28 cellular contexts compared by ENCODE assay signal in genomic region chr3:54519493-54519892, GRCh38.
"Had no signal": no experiment of that assay in that cellular context is flagged by ENCODE, and none has a peak within 500 bp of the region (broad histone marks: within the 10 kb centered on the region; RNA-seq: fewer than 3 reads in every experiment).

No MANE protein-coding gene starts in this region.

- H3K36me3 ChIP-seq: stomach, suprapubic skin, thoracic aorta, thyroid gland, tibial artery, tibial nerve, transverse colon, upper lobe of left lung, upper lobe of right lung, uterus, vagina had no signal

- H3K27ac ChIP-seq: stomach, suprapubic skin, testis, thoracic aorta, thyroid gland, tibial artery, transverse colon, upper lobe of left lung, upper lobe of right lung, uterus, vagina had no signal

- ATAC-seq: stimulated activated memory B cell treated with anti-CD40 and anti-IgM and Interleukin-4, amounts not matched to agents 10 μg/mL and 1 μg/mL and 100 μg/mL, for 72 hours; stimulated activated naive B cell treated with anti-CD40 and anti-IgM and Interleukin-4, amounts not matched to agents 10 μg/mL and 1 μg/mL and 100 μg/mL, for 72 hours; stimulated activated naive CD8-positive, alpha-beta T cell treated with anti-CD3 and anti-CD28 coated beads, Interleukin-15, amount 100 ng/mL, for 72 hours; stimulated activated naive CD8-positive, alpha-beta T cell treated with anti-CD3 and anti-CD28 coated beads, Interleukin-15, Interleukin-2, amounts not matched to agents 100 U/mL and 50 U/mL, for 24 hours; upper lobe of right lung had no signal

- H3K36me3 Mint-ChIP-seq: stimulated activated effector memory CD8-positive, alpha-beta T cell treated with anti-CD3 and anti-CD28 coated beads, Interleukin-12 subunit alpha, Interleukin-12 subunit beta, amount 100 ng/mL, for 72 hours; stimulated activated memory B cell treated with anti-CD40 and anti-IgM and Interleukin-4, amounts not matched to agents 10 μg/mL and 1 μg/mL and 100 μg/mL, for 72 hours; stimulated activated naive B cell treated with anti-CD40 and anti-IgM and Interleukin-4, amounts not matched to agents 10 μg/mL and 1 μg/mL and 100 μg/mL, for 72 hours; type B pancreatic cell had no signal

- H3K4me3 Mint-ChIP-seq: stimulated activated effector memory CD8-positive, alpha-beta T cell treated with anti-CD3 and anti-CD28 coated beads, Interleukin-12 subunit alpha, Interleukin-12 subunit beta, amount 100 ng/mL, for 72 hours; stimulated activated memory B cell treated with anti-CD40 and anti-IgM and Interleukin-4, amounts not matched to agents 10 μg/mL and 1 μg/mL and 100 μg/mL, for 72 hours; stimulated activated naive B cell treated with anti-CD40 and anti-IgM and Interleukin-4, amounts not matched to agents 10 μg/mL and 1 μg/mL and 100 μg/mL, for 72 hours; stimulated activated naive CD8-positive, alpha-beta T cell treated with anti-CD3 and anti-CD28 coated beads, Interleukin-15, amount 100 ng/mL, for 72 hours; stimulated activated naive CD8-positive, alpha-beta T cell treated with anti-CD3 and anti-CD28 coated beads, Interleukin-15, Interleukin-2, amounts not matched to agents 100 ng/mL and 50 ng/mL, for 24 hours; type B pancreatic cell had no signal

- H3K27me3 ChIP-seq: stomach, suprapubic skin, testis, thyroid gland, tibial artery, tibial nerve, transverse colon, upper lobe of left lung, upper lobe of right lung, uterus, vagina had no signal

- H3K27me3 Mint-ChIP-seq: stimulated activated memory B cell treated with anti-CD40 and anti-IgM and Interleukin-4, amounts not matched to agents 10 μg/mL and 1 μg/mL and 100 μg/mL, for 72 hours; stimulated activated naive B cell treated with anti-CD40 and anti-IgM and Interleukin-4, amounts not matched to agents 10 μg/mL and 1 μg/mL and 100 μg/mL, for 72 hours; stimulated activated naive CD8-positive, alpha-beta T cell treated with anti-CD3 and anti-CD28 coated beads, Interleukin-15, amount 100 ng/mL, for 72 hours; stimulated activated naive CD8-positive, alpha-beta T cell treated with anti-CD3 and anti-CD28 coated beads, Interleukin-15, Interleukin-2, amounts not matched to agents 100 ng/mL and 50 ng/mL, for 24 hours had no signal

- H3K9me3 ChIP-seq: suprapubic skin, testis, thoracic aorta, thyroid gland, upper lobe of right lung, uterus, vagina had no signal

- H3K4me3 ChIP-seq: stomach, suprapubic skin, testis, thoracic aorta, thyroid gland, tibial artery, tibial nerve, transverse colon, upper lobe of left lung, upper lobe of right lung, uterus, vagina had no signal

- H3K4me1 ChIP-seq: stomach, testis, thyroid gland, tibial artery, tibial nerve, transverse colon, upper lobe of left lung, upper lobe of right lung, uterus, vagina had no signal

- H3K27ac Mint-ChIP-seq: stimulated activated effector memory CD8-positive, alpha-beta T cell treated with anti-CD3 and anti-CD28 coated beads, Interleukin-12 subunit alpha, Interleukin-12 subunit beta, amount 100 ng/mL, for 72 hours; stimulated activated memory B cell treated with anti-CD40 and anti-IgM and Interleukin-4, amounts not matched to agents 10 μg/mL and 1 μg/mL and 100 μg/mL, for 72 hours; stimulated activated naive B cell treated with anti-CD40 and anti-IgM and Interleukin-4, amounts not matched to agents 10 μg/mL and 1 μg/mL and 100 μg/mL, for 72 hours; stimulated activated naive CD8-positive, alpha-beta T cell treated with anti-CD3 and anti-CD28 coated beads, Interleukin-15, amount 100 ng/mL, for 72 hours; stimulated activated naive CD8-positive, alpha-beta T cell treated with anti-CD3 and anti-CD28 coated beads, Interleukin-15, Interleukin-2, amounts not matched to agents 100 ng/mL and 50 ng/mL, for 24 hours; type B pancreatic cell had no signal

- DNase-seq: stimulated activated CD4-positive, alpha-beta T cell treated with anti-CD3 and anti-CD28 coated beads, Interleukin-2, amount 100 ng/mL, for 48 hours; stimulated activated CD4-positive, alpha-beta T cell treated with anti-CD3 and anti-CD28 coated beads, Interleukin-4, amount 100 ng/mL, for 1 hour; stimulated activated CD4-positive, alpha-beta T cell treated with anti-CD3 and anti-CD28 coated beads, Interleukin-4, amount 100 ng/mL, for 24 hours; stimulated activated CD4-positive, alpha-beta T cell treated with anti-CD3 and anti-CD28 coated beads, Interleukin-4, amount 100 ng/mL, for 4 hours; stimulated activated CD8-positive, alpha-beta memory T cell treated with anti-CD3 and anti-CD28 coated beads, Interleukin-4, amount 100 ng/mL, for 48 hours; stimulated activated naive B cell treated with anti-CD40 and anti-IgM and Interleukin-4, amounts not matched to agents 10 μg/mL and 1 μg/mL and 100 μg/mL, for 72 hours; stimulated activated naive CD4-positive, alpha-beta T cell; stimulated activated naive CD4-positive, alpha-beta T cell treated with Interleukin-2 at 50 U/mL for 16 hours; stimulated activated naive CD8-positive, alpha-beta T cell treated with anti-CD3 and anti-CD28 coated beads, Interleukin-15, amount 100 ng/mL, for 72 hours; stimulated activated naive CD8-positive, alpha-beta T cell treated with anti-CD3 and anti-CD28 coated beads, Interleukin-15, Interleukin-2, amounts not matched to agents 100 U/mL and 50 U/mL, for 24 hours; stomach; substantia nigra; testis; thyroid gland; transverse colon; trophoblast cell; upper lobe of left lung; upper lobe of right lung; uterus had no signal

- H3K4me1 Mint-ChIP-seq: stimulated activated effector memory CD8-positive, alpha-beta T cell treated with anti-CD3 and anti-CD28 coated beads, Interleukin-12 subunit alpha, Interleukin-12 subunit beta, amount 100 ng/mL, for 72 hours; stimulated activated memory B cell treated with anti-CD40 and anti-IgM and Interleukin-4, amounts not matched to agents 10 μg/mL and 1 μg/mL and 100 μg/mL, for 72 hours; stimulated activated naive B cell treated with anti-CD40 and anti-IgM and Interleukin-4, amounts not matched to agents 10 μg/mL and 1 μg/mL and 100 μg/mL, for 72 hours; stimulated activated naive CD8-positive, alpha-beta T cell treated with anti-CD3 and anti-CD28 coated beads, Interleukin-15, amount 100 ng/mL, for 72 hours had no signal
